20 cellular contexts compared by ENCODE assay signal in the genomic region with DNA sequence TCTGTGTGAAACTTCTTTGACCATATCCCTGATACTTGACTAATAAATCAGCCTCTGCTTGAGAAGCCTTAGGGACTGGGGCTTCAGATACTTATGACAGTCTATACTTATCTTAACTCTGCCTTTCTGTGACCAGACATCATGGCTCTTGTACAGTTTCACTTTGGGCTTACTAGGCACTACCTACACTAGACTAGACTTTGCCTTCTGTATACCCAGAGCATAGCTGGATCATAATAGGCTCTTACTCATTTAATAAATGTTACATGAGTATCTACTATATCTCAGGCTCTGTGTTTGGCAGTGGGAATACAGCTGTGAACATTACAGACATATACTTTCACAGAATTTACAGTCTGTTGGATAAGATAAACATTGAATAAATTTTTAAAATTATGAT. TPM values are rescaled to one million over a fixed set of nuclear protein-coding genes. Genes with fewer than 3 reads are reported as not detected.
DNase-seq lines count a peak whose midpoint lies in the region; ATAC-seq and TF ChIP-seq lines count a peak whose summit lies in the region.
"Had no signal": no experiment of that assay in that cellular context is flagged by ENCODE, and none has a peak within 500 bp of the region (broad histone marks: within the 10 kb centered on the region; RNA-seq: fewer than 3 reads in every experiment).

No MANE protein-coding gene starts in this region.

- H3K4me1 Mint-ChIP-seq in stimulated activated effector memory CD8-positive, alpha-beta T cell treated with anti-CD3 and anti-CD28 coated beads, Interleukin-12 subunit alpha, Interleukin-12 subunit beta, amount 100 ng/mL, for 72 hours, result peaks cover 63% of the 10 kb centered on the region

- H3K9ac ChIP-seq in iPS-18a (ENCODE audit: low read length), result peak overlapping the region; percentile 69
- H3K9ac ChIP-seq: neural progenitor cell had no signal

- DNase-seq in cardiac muscle cell (ENCODE audit: low read depth in 1 of 2, low spot score in 1 of 2) (no peak), Right ventricle myocardium superior (no peak), OCI-M1 (lab: John Stamatoyannopoulos, UW) (peak; percentile 70), Ammon's horn (ENCODE audit: low spot score) (no peak), KBM-7 (no peak)
- DNase-seq in stimulated activated effector memory CD8-positive, alpha-beta T cell treated with anti-CD3 and anti-CD28 coated beads, Interleukin-12 subunit alpha, Interleukin-12 subunit beta, amount 100 ng/mL, for 72 hours (ENCODE audit: low spot score in 2 of 2), result no peak
- DNase-seq: activated CD4-positive, CD25-positive, alpha-beta regulatory T cell; activated CD8-positive, alpha-beta memory T cell treated with anti-CD3 and anti-CD28 coated beads, Interleukin-2, amount 50 U/mL, for 48 hours; amygdala; cortex of kidney; heart right ventricle; Kasumi-1; NCI-H187 treated with DMSO at 0.1 percent for 48 hours; NCI-H524 treated with DMSO at 0.1 percent for 48 hours; sigmoid colon; stimulated activated naive CD4-positive, alpha-beta T cell had no signal

- H3K9me3 ChIP-seq in cardiac muscle cell (ENCODE audit: low read depth) (no peaks in the 10 kb centered on the region), iPS-18a (ENCODE audit: control insufficient read depth, low read depth, low read length) (no peaks in the 10 kb centered on the region)
- H3K9me3 ChIP-seq: heart right ventricle, sigmoid colon had no signal

- H3K4me3 ChIP-seq in cardiac muscle cell (peak overlapping the region; percentile 16), iPS-18a (ENCODE audit: low read length) (peak overlapping the region; percentile 93)
- H3K4me3 ChIP-seq: heart right ventricle, lung, sigmoid colon had no signal

- peak overlapping the region; percentile 21 for H3K27ac Mint-ChIP-seq in stimulated activated effector memory CD8-positive, alpha-beta T cell treated with anti-CD3 and anti-CD28 coated beads, Interleukin-12 subunit alpha, Interleukin-12 subunit beta, amount 100 ng/mL, for 72 hours

- in situ Hi-C loops in KBM-7 (cut with MboI; ENCODE audit: low pct_unique_long_range_greater_than_20kb, low sequenced_read_pairs), result loop anchor here (25.0 kb wide), 1 partner anchor 163 kb away; no protein-coding TSS in a partner anchor

- no peaks in the 10 kb centered on the region for H3K27me3 ChIP-seq in cardiac muscle cell
- no peaks in the 10 kb centered on the region for H3K27me3 ChIP-seq in iPS-18a (ENCODE audit: control insufficient read depth, insufficient read depth, low read length)
- H3K27me3 ChIP-seq: heart right ventricle, neural progenitor cell, sigmoid colon had no signal

- H3K27ac ChIP-seq in cardiac muscle cell (peak overlapping the region; percentile 93), iPS-18a (ENCODE audit: low read length) (no peak overlapping the region)
- H3K27ac ChIP-seq: sigmoid colon had no signal

- intact Hi-C loops in Right ventricle myocardium superior (cut with DNase I), result no loop called here

- H3K36me3 ChIP-seq in cardiac muscle cell, result no peaks in the 10 kb centered on the region
- H3K36me3 ChIP-seq in iPS-18a (ENCODE audit: control insufficient read depth, low read depth, low read length), result peaks cover 14% of the 10 kb centered on the region
- H3K36me3 ChIP-seq: neural progenitor cell, sigmoid colon had no signal

- ATAC-seq in Right ventricle myocardium superior (ENCODE audit: poor library complexity) (no peak), HG03442 (IDR thresholded peaks at IDR 0.05; ENCODE audit: unreplicated experiment) (no peak)
- peak; percentile 74 for ATAC-seq in stimulated activated effector memory CD8-positive, alpha-beta T cell treated with anti-CD3 and anti-CD28 coated beads, Interleukin-12 subunit alpha, Interleukin-12 subunit beta, amount 100 ng/mL, for 72 hours

- no peak for TF ChIP-seq CTCF in cardiac muscle cell (IDR thresholded peaks at IDR 0.05; ENCODE audit: low read depth, low read length)

- H3K9me3 Mint-ChIP-seq in stimulated activated effector memory CD8-positive, alpha-beta T cell treated with anti-CD3 and anti-CD28 coated beads, Interleukin-12 subunit alpha, Interleukin-12 subunit beta, amount 100 ng/mL, for 72 hours, result peaks cover 5% of the 10 kb centered on the region

- H3K4me1 ChIP-seq in cardiac muscle cell (ENCODE audit: low read depth) (peaks cover 85% of the 10 kb centered on the region), iPS-18a (ENCODE audit: control insufficient read depth, low read depth, low read length) (peaks cover 84% of the 10 kb centered on the region)

- peaks cover 6% of the 10 kb centered on the region for H3K36me3 Mint-ChIP-seq in stimulated activated effector memory CD8-positive, alpha-beta T cell treated with anti-CD3 and anti-CD28 coated beads, Interleukin-12 subunit alpha, Interleukin-12 subunit beta, amount 100 ng/mL, for 72 hours

- H3K4me3 Mint-ChIP-seq in stimulated activated effector memory CD8-positive, alpha-beta T cell treated with anti-CD3 and anti-CD28 coated beads, Interleukin-12 subunit alpha, Interleukin-12 subunit beta, amount 100 ng/mL, for 72 hours, result no peak overlapping the region
- H3K4me3 Mint-ChIP-seq: neural progenitor cell had no signal

RNA-seq across cellular contexts. Expression of gene UGP2, which starts 9.0 kb away (rescaled TPM):
- total RNA-seq in cardiac muscle cell (183 and 199 TPM in 2 replicates), Right ventricle myocardium superior (307 TPM)
- 327 and 344 TPM in 2 replicates for polyA plus RNA-seq in cardiac muscle cell
